In the genomic region with DNA sequence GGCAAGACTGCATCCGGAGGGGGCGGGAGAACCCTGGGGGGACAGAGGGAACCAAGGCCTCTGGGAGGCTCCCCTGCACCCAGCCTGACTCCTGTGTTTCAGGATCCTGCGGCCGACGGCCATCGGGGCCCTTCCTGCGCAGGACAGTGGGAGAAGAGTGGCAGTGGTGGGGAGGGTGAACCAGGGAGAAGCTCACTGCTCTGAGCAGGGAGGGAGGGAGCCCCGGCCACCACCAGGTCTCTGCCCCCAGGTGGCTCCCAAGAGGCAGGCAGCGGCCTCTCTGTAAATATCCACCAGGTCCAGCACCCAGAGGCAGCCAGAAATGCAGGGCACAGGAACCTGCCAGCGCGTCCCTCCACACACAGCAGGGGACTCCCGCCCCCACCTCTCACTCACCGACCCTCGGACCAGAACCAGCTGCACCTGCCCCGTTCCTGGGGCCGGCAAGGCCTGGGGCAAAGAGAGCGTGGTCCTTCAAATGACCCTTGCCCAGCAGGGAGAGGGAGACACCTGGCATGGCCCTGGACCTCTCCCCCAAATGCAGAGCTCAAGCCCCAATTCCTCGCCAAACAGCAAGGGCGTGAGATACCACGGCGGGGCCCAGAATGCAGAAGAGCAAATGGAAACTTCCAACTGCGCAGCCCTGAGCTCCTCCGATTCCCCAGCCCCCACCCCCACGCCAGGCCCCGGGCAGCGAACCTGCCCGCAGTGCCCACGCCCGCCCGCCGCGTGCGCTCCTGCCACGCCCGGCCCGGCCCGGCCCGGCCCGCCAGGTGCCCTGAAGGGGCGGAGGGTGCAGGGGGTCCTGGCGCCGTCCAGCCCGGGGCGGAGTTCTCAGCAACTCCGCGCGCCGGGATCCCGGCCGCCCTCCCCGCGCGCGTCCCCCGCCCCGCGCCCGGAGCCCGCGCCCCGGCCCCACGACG, we compare ENCODE assay signal across 8 cellular contexts. TPM values are rescaled to one million over a fixed set of nuclear protein-coding genes. Genes with fewer than 3 reads are reported as not detected.
DNase-seq lines count a peak whose midpoint lies in the region; ATAC-seq and TF ChIP-seq lines count a peak whose summit lies in the region.

No MANE protein-coding gene starts in this region.

- H3K9ac ChIP-seq in smooth muscle cell (ENCODE audit: low read depth) = no peak overlapping the region

- H3K27ac ChIP-seq in right atrium auricular region = no peak overlapping the region
- no peak overlapping the region for H3K27ac ChIP-seq in smooth muscle cell (ENCODE audit: low read depth)

- DNase-seq in CD1c-positive myeloid dendritic cell (ENCODE audit: extremely low spot score) (peak; percentile 7), right atrium auricular region (ENCODE audit: low spot score) (peak; percentile 53), smooth muscle cell (lab: John Stamatoyannopoulos, UW; ENCODE audit: unreplicated experiment) (no peak), dedifferentiated amniotic fluid mesenchymal stem cell (ENCODE audit: extremely low spot score) (no peak), hippocampal formation (lab: John Stamatoyannopoulos, UW) (no peak)
- DNase-seq in activated T-helper 9 cell treated with anti-CD3 and anti-CD28 coated beads, Interleukin-2, amount 50 U/mL, for 16 hours (ENCODE audit: low read depth) = peak; percentile 34

- H3K36me3 ChIP-seq in right atrium auricular region = no peaks in the 10 kb centered on the region
- no peaks in the 10 kb centered on the region for H3K36me3 ChIP-seq in smooth muscle cell (ENCODE audit: low read depth)

- peak overlapping the region in 1 of 2 donors; percentile 41 for H3K4me3 ChIP-seq in right atrium auricular region
- H3K4me3 ChIP-seq in smooth muscle cell = peak overlapping the region; percentile 21

- no peak for ATAC-seq in HG02763 (IDR thresholded peaks at IDR 0.05; ENCODE audit: unreplicated experiment)

- H3K4me1 ChIP-seq in right atrium auricular region (no peaks in the 10 kb centered on the region), smooth muscle cell (ENCODE audit: low read depth) (no peaks in the 10 kb centered on the region)

- H3K9me3 ChIP-seq in right atrium auricular region (no peaks in the 10 kb centered on the region), smooth muscle cell (replicated peaks; ENCODE audit: low read depth) (no peaks in the 10 kb centered on the region)

- no peaks in the 10 kb centered on the region for H3F3A ChIP-seq in smooth muscle cell (ENCODE audit: low read depth)

- H3K4me2 ChIP-seq in smooth muscle cell = peak overlapping the region; percentile 65

- peaks cover 0 to 8% of the 10 kb centered on the region in 2 donors for H3K27me3 ChIP-seq in right atrium auricular region
- H3K27me3 ChIP-seq in smooth muscle cell (ENCODE audit: low read depth) = peaks cover 77% of the 10 kb centered on the region

- H3K79me2 ChIP-seq in smooth muscle cell (ENCODE audit: low read depth) = no peaks in the 10 kb centered on the region

- TF ChIP-seq CTCF in LNCAP (IDR thresholded peaks at IDR 0.05) (peak; percentile 21; the same call in 1 of the 2 replicates), right atrium auricular region (IDR thresholded peaks at IDR 0.05) (no peak), smooth muscle cell (IDR thresholded peaks at IDR 0.05; ENCODE audit: borderline replicate concordance, insufficient read depth, poor library complexity, severe bottlenecking) (peak; percentile 16)

- WGBS in smooth muscle cell (ENCODE audit: low lambda C conversion rate) = 33% methylated on average over 18 of the region's 63 CpGs

- H4K20me1 ChIP-seq in smooth muscle cell (ENCODE audit: low read depth) = no peaks in the 10 kb centered on the region

- no peak overlapping the region for H2AFZ ChIP-seq in smooth muscle cell (ENCODE audit: low read depth)

RNA-seq across cellular contexts. Expression of gene RASGEF1A, which starts 0.8 kb away (rescaled TPM):
- 1 to 10 TPM; 2.9 to 3.0 TPM for total RNA-seq in right atrium auricular region
- total RNA-seq in smooth muscle cell = 5.9 and 8.9 TPM in 2 replicates
- polyA plus RNA-seq in smooth muscle cell = 7.7 and 7.9 TPM in 2 replicates

Comparison
In these comparisons a context has a peak if more than half of its experiments do, and no peak if none do; other contexts are left out.
1. DNase-seq: peak in CD1c-positive myeloid dendritic cell (single experiment), activated T-helper 9 cell treated with anti-CD3 and anti-CD28 coated beads, Interleukin-2, amount 50 U/mL, for 16 hours (single experiment) and right atrium auricular region (single experiment); none in smooth muscle cell (single experiment), dedifferentiated amniotic fluid mesenchymal stem cell (single experiment) and hippocampal formation (0 of 2).
2. CTCF ChIP-seq: peak in LNCAP (single experiment) and smooth muscle cell (single experiment); none in right atrium auricular region (0 of 2).